ENCODE assay signal across 32 cellular contexts in genomic region chr3:72282918-72283317, GRCh38.
"Had no signal": no experiment of that assay in that cellular context is flagged by ENCODE, and none has a peak within 500 bp of the region (broad histone marks: within the 10 kb centered on the region; RNA-seq: fewer than 3 reads in every experiment).

No MANE protein-coding gene starts in this region.

- H3K36me3 ChIP-seq: heart left ventricle, neutrophil, ovary, sigmoid colon, transverse colon, WERI-Rb-1 had no signal

- H3K4me2 ChIP-seq: smooth muscle cell had no signal

- H3K4me1 Mint-ChIP-seq: activated T-helper 17 cell treated with anti-CD3 and anti-CD28 coated beads, Interleukin-2, amount 50 U/mL, for 72 hours; endodermal cell; immature natural killer cell; stimulated activated memory B cell treated with anti-CD40 and anti-IgM and Interleukin-4, amounts not matched to agents 10 μg/mL and 1 μg/mL and 100 μg/mL, for 72 hours had no signal

- H3K4me1 ChIP-seq: testis had no signal

- H3K9me3 Mint-ChIP-seq: activated T-helper 17 cell treated with anti-CD3 and anti-CD28 coated beads, Interleukin-2, amount 50 U/mL, for 72 hours had no signal

- ATAC-seq: activated CD4-positive, CD25-positive, alpha-beta regulatory T cell treated with anti-CD3 and anti-CD28 coated beads, Interleukin-2, amount 50 U/mL, for 24 hours; activated T-cell treated with anti-CD3 and anti-CD28 coated beads, Interleukin-2, amount 50 U/mL, for 4 hours; activated T-helper 17 cell treated with anti-CD3 and anti-CD28 coated beads, Interleukin-2, amount 50 U/mL, for 72 hours; esophagus mucosa; heart left ventricle; left colon; stimulated activated memory B cell treated with anti-CD40 and anti-IgM and Interleukin-4, amounts not matched to agents 10 μg/mL and 1 μg/mL and 100 μg/mL, for 72 hours had no signal

- DNase-seq: activated CD4-positive, alpha-beta T cell treated with anti-CD3 and anti-CD28 coated beads for 48 hours; activated CD4-positive, alpha-beta T cell treated with anti-CD3 and anti-CD28 coated beads, Interleukin-2, amount 50 U/mL, for 48 hours; activated gamma-delta T cell treated with Interleukin-2 at 50 U/mL for 16 hours; activated naive CD4-positive, alpha-beta T cell treated with anti-CD3 and anti-CD28 coated beads, Interleukin-2, amount 50 U/mL, for 16 hours; activated T-cell treated with anti-CD3 and anti-CD28 coated beads, Interleukin-2, amount 50 U/mL, for 4 hours; amygdala; caudate nucleus; endodermal cell; foreskin fibroblast; heart left ventricle; hypothalamus; immature natural killer cell; kidney; left colon; mammary epithelial cell; naive B cell; nephron progenitor cell; ovary; sigmoid colon; stimulated activated CD4-positive, alpha-beta T cell treated with anti-CD3 and anti-CD28 coated beads, Interleukin-1b, Interleukin-23, amount 100 ng/mL, for 48 hours; stimulated activated CD4-positive, alpha-beta T cell treated with anti-CD3 and anti-CD28 coated beads, Interleukin-4, amount 100 ng/mL, for 4 hours; stimulated activated CD8-positive, alpha-beta memory T cell treated with anti-CD3 and anti-CD28 coated beads, Interleukin-4, amount 100 ng/mL, for 48 hours; testis; transverse colon; WERI-Rb-1 had no signal

- H3K36me3 Mint-ChIP-seq: immature natural killer cell had no signal

- H3K9me3 ChIP-seq: neutrophil, ovary, sigmoid colon, testis, transverse colon had no signal

- H3K27ac Mint-ChIP-seq: activated T-helper 17 cell treated with anti-CD3 and anti-CD28 coated beads, Interleukin-2, amount 50 U/mL, for 72 hours; endodermal cell; immature natural killer cell; nephron progenitor cell; progenitor cell of endocrine pancreas; stimulated activated memory B cell treated with anti-CD40 and anti-IgM and Interleukin-4, amounts not matched to agents 10 μg/mL and 1 μg/mL and 100 μg/mL, for 72 hours had no signal

- H3K27me3 ChIP-seq: heart left ventricle, neutrophil, ovary, sigmoid colon, testis, transverse colon had no signal

- H3K4me3 Mint-ChIP-seq: activated T-cell treated with anti-CD3 and anti-CD28 coated beads, Interleukin-2, amount 50 U/mL, for 4 hours; activated T-helper 17 cell treated with anti-CD3 and anti-CD28 coated beads, Interleukin-2, amount 50 U/mL, for 72 hours; endodermal cell; immature natural killer cell; nephron progenitor cell; stimulated activated memory B cell treated with anti-CD40 and anti-IgM and Interleukin-4, amounts not matched to agents 10 μg/mL and 1 μg/mL and 100 μg/mL, for 72 hours had no signal

- H3K27ac ChIP-seq: heart left ventricle, neutrophil, ovary, sigmoid colon, testis, transverse colon, WERI-Rb-1 had no signal

- H3K4me3 ChIP-seq: heart left ventricle, ovary, sigmoid colon, smooth muscle cell, testis, transverse colon had no signal
